Comparison of ENCODE assay signal across 8 cellular contexts in the genomic region with DNA sequence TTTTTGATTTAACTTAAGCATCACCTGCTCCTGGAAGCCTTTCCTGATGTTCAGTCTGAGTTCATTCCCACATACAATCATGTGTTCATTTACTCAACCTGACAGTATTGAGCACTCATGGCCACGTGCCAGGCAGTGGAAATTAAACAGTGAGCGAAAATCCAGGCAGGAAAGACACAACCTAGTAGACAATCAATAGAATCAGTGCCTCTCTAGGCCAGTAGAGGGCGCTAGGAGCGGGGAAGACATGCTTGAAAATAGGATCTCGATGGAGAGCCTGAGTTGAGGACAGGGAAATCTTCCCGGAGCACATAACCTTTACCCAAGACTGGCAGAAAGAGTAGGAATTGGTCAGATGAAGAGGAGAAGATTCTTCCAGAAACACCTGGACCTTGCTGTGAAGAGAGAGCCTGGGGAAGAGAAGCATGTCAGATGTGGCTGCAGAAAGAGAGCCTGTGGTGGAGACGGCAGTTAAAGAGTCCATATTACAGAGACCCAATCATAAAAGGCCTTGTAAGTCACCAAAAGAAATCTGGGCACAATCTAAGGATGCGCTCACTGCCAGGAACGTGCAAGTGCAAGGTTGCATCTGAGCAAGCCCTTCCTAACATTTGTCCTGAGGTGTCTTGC.
DNase-seq lines count a peak whose midpoint lies in the region; ATAC-seq, FAIRE-seq and TF ChIP-seq lines count a peak whose summit lies in the region.

No MANE protein-coding gene starts in this region.

- no peaks in the 10 kb centered on the region for H3K9me3 ChIP-seq in CD4-positive, alpha-beta T cell (ENCODE audit: control insufficient read depth, low read length)
- no peaks in the 10 kb centered on the region for H3K9me3 ChIP-seq in Peyer's patch

- H3K4me3 Mint-ChIP-seq in CD4-positive, alpha-beta T cell = no peak overlapping the region

- no peaks in the 10 kb centered on the region for H3K27me3 ChIP-seq in CD4-positive, alpha-beta T cell (ENCODE audit: control insufficient read depth, insufficient read depth, low read length)
- H3K27me3 ChIP-seq in Peyer's patch = no peaks in the 10 kb centered on the region

- no peaks in the 10 kb centered on the region for H3K36me3 Mint-ChIP-seq in CD4-positive, alpha-beta T cell (ENCODE audit: low read depth)

- no peaks in the 10 kb centered on the region for H3K4me1 ChIP-seq in Peyer's patch

- CTCF ChIA-PET in CD4-positive, alpha-beta T cell (lab: Charles Lee) = interaction anchor here (0.9 kb wide), 1 partner anchor 29 kb away, joined by 3 read pairs; no protein-coding TSS in a partner anchor

- TF ChIP-seq POLR2A in Peyer's patch (IDR thresholded peaks at IDR 0.05) = no peak

- no peaks in the 10 kb centered on the region for H3K4me1 Mint-ChIP-seq in CD4-positive, alpha-beta T cell (ENCODE audit: low read depth)

- POLR2A ChIA-PET in CD4-positive, alpha-beta T cell (lab: Charles Lee) = no interaction called here

- no peaks in the 10 kb centered on the region for H3K27me3 Mint-ChIP-seq in CD4-positive, alpha-beta T cell

- DNase-seq in CD4-positive, alpha-beta T cell = peak in 5 of 10 experiments; percentile 0 to 5 (median 2)
- DNase-seq in GM19239 (ENCODE audit: insufficient read length, low spot score) = peak; percentile 6
- DNase-seq in Peyer's patch = peak in 1 of 3 donors; percentile 46
- peak; percentile 68 for DNase-seq in cardiac fibroblast (ENCODE audit: low read depth in 2 of 2)
- peak; percentile 92 for DNase-seq in left lobe of liver (ENCODE audit: low spot score)
- DNase-seq in substantia nigra (lab: John Stamatoyannopoulos, UW) = peak in 33 of 49 donors; percentile 1 to 55 (median 19)
- DNase-seq in effector CD4-positive, alpha-beta T cell = no peak

- no peak overlapping the region for H3K4me3 ChIP-seq in Peyer's patch
- H3K4me3 ChIP-seq in cardiac fibroblast (replicated peaks in 1 of 2; ENCODE audit: low read depth in 2 of 2, low read length in 2 of 2) = no peak overlapping the region

- no peak overlapping the region for H3K27ac Mint-ChIP-seq in CD4-positive, alpha-beta T cell

- H3K36me3 ChIP-seq in Peyer's patch = no peaks in the 10 kb centered on the region

- no peak for ATAC-seq in CD4-positive, alpha-beta T cell (ENCODE audit: poor library complexity)
- ATAC-seq in left lobe of liver (peak; percentile 99), GM19452 (IDR thresholded peaks at IDR 0.05; ENCODE audit: unreplicated experiment) (no peak)

- no peaks in the 10 kb centered on the region for H3K9me3 Mint-ChIP-seq in CD4-positive, alpha-beta T cell

- peak; percentile 36 for TF ChIP-seq CTCF in CD4-positive, alpha-beta T cell (IDR thresholded peaks at IDR 0.05)
- TF ChIP-seq CTCF in Peyer's patch (IDR thresholded peaks at IDR 0.05) = peak in 4 of 6 experiments; percentile 31 to 38 (median 32)
- peak; percentile 88 for TF ChIP-seq CTCF in cardiac fibroblast (IDR thresholded peaks at IDR 0.05; ENCODE audit: low read depth, low read length)

- peak; percentile 66 for FAIRE-seq in GM19239 (lab: Jason Lieb, UNC)

- no peak overlapping the region for H3K27ac ChIP-seq in CD4-positive, alpha-beta T cell (ENCODE audit: low read depth, low read length)
- H3K27ac ChIP-seq in Peyer's patch (no peak overlapping the region), substantia nigra (ENCODE audit: low read depth, low read length, poor library complexity, severe bottlenecking) (no peak overlapping the region)

- intact Hi-C loops in CD4-positive, alpha-beta T cell (cut with DNase I, micrococcal nuclease) = loop anchor here (2.0 to 10.0 kb wide), 3 partner anchors 530 to 652 kb away; no protein-coding TSS in a partner anchor

Comparison
In these comparisons a context has a peak if more than half of its experiments do, and no peak if none do; other contexts are left out.
1. CTCF ChIP-seq: peak in every context shown above with its lines; median percentile 88 in cardiac fibroblast; 36 in CD4-positive, alpha-beta T cell; 32 in Peyer's patch.